Comparison of ENCODE assay signal across 8 cellular contexts in the genomic region with DNA sequence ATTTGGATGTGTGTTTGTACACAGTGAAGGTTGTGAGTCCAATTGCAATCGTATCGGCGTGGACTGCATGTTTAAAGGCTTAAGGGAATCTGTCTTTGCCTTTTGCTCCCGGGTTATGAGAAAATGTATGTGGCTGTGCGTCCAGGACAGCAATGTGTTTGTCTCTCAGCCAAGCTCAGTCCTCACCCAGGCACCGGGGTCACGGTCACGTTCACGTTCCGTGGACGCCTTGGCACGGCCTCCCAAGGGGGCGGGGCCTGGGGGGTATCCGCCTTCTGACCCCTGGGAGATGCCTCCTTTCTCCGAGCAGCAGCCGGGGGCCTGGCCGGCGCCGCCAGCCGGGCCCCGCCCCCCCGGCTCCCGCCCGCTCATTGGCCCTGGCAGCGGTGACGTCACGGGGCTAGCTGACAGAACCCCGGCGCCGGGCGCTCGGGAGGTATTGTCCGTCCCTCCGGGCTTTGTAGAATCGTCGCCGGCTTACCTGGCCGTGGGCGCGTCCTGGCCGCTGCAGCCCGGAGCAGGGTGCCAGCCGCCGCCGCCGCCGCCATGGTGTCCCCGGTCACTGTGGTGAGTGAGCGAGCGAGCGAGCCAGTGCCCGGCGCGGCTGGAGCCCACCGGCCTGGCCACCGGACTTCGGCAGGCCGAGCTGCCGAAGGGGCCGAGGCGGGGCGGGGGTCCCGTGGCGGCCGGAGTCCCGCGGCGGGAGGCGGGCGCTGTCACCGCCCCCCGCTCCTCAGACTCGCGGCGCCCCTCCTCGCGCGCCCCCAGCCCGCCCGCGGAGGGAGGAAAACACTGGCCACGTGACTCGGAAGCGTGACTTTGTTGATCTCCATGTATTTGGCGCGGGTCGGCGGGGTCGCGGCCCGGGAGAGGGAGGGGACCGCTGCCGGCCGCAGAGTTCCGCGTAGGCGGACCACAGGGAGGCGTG. TPM values are rescaled to one million over a fixed set of nuclear protein-coding genes. Genes with fewer than 3 reads are reported as not detected.
DNase-seq lines count a peak whose midpoint lies in the region; ATAC-seq and TF ChIP-seq lines count a peak whose summit lies in the region.

A gene with protein sequence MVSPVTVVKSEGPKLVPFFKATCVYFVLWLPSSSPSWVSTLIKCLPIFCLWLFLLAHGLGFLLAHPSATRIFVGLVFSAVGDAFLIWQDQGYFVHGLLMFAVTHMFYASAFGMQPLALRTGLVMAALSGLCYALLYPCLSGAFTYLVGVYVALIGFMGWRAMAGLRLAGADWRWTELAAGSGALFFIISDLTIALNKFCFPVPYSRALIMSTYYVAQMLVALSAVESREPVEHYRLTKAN (plus strand): TSS at position 439 of the 928 bp plus-strand sequence. CDS start 108 bp downstream, at position 547.

- H3K9me3 ChIP-seq in Karpas-422 (ENCODE audit: low read length): no peaks in the 10 kb centered on the region

- H3K9me3 Mint-ChIP-seq in natural killer cell: no peaks in the 10 kb centered on the region
- H3K9me3 Mint-ChIP-seq in stimulated activated naive B cell treated with anti-CD40 and anti-IgM and Interleukin-4, amounts not matched to agents 10 μg/mL and 1 μg/mL and 100 μg/mL, for 72 hours: no peaks in the 10 kb centered on the region

- H3K36me3 Mint-ChIP-seq in natural killer cell: no peaks in the 10 kb centered on the region
- peaks cover 0 to 2% of the 10 kb centered on the region in 2 donors for H3K36me3 Mint-ChIP-seq in stimulated activated naive B cell treated with anti-CD40 and anti-IgM and Interleukin-4, amounts not matched to agents 10 μg/mL and 1 μg/mL and 100 μg/mL, for 72 hours

- DNase-seq in DMS53 treated with DMSO at 0.1 percent for 48 hours (lab: John Stamatoyannopoulos, UW; ENCODE audit: unreplicated experiment) (peak; percentile 79), Karpas-422 (peak; percentile 85), RWPE1 (ENCODE audit: low spot score) (peak; percentile 88), fibroblast of peridontal ligament (ENCODE audit: extremely low read depth) (peak; percentile 57), natural killer cell (peak; percentile 95)
- DNase-seq in activated effector memory CD4-positive, alpha-beta T cell treated with Interleukin-2 at 50 U/mL for 16 hours: peak; percentile 87
- DNase-seq in stimulated activated naive B cell treated with anti-CD40 and anti-IgM and Interleukin-4, amounts not matched to agents 10 μg/mL and 1 μg/mL and 100 μg/mL, for 72 hours: peak; percentile 82

- peak; percentile 91 for ATAC-seq in GM21825 (IDR thresholded peaks at IDR 0.05; ENCODE audit: unreplicated experiment)
- peak; percentile 98 for ATAC-seq in natural killer cell
- peak; percentile 97 for ATAC-seq in stimulated activated naive B cell treated with anti-CD40 and anti-IgM and Interleukin-4, amounts not matched to agents 10 μg/mL and 1 μg/mL and 100 μg/mL, for 72 hours (replicated peaks)

- H3K36me3 ChIP-seq in Karpas-422 (ENCODE audit: insufficient read depth, low read length): no peaks in the 10 kb centered on the region

- peak within 1 kb of the TSS; percentile 72 for H3K4me3 ChIP-seq in Karpas-422 (ENCODE audit: low read length)

- H3K4me1 ChIP-seq in Karpas-422 (ENCODE audit: low read length): peaks cover 10% of the 10 kb centered on the region

- peak within 1 kb of the TSS; percentile 88 for H3K4me3 Mint-ChIP-seq in natural killer cell
- peak within 1 kb of the TSS; percentile 78 to 84 for H3K4me3 Mint-ChIP-seq in stimulated activated naive B cell treated with anti-CD40 and anti-IgM and Interleukin-4, amounts not matched to agents 10 μg/mL and 1 μg/mL and 100 μg/mL, for 72 hours

- peak within 1 kb of the TSS; percentile 85 to 87 for H3K27ac Mint-ChIP-seq in natural killer cell
- H3K27ac Mint-ChIP-seq in stimulated activated naive B cell treated with anti-CD40 and anti-IgM and Interleukin-4, amounts not matched to agents 10 μg/mL and 1 μg/mL and 100 μg/mL, for 72 hours: no peak within 1 kb of the TSS

- H3K79me2 ChIP-seq in Karpas-422 (ENCODE audit: low read length): no peaks in the 10 kb centered on the region

- no peaks in the 10 kb centered on the region for H4K20me1 ChIP-seq in Karpas-422 (ENCODE audit: insufficient read depth, low read depth, low read length)

- CTCF ChIA-PET in RWPE1 (lab: Yijun Ruan, JAX): interaction anchor here (0.6 kb wide), 1 partner anchor 63 kb away, joined by 4 read pairs; no protein-coding TSS in a partner anchor

- H3K9ac ChIP-seq in Karpas-422 (ENCODE audit: low read length): peak within 1 kb of the TSS; percentile 56

- H3K9me2 ChIP-seq in Karpas-422 (replicated peaks; ENCODE audit: insufficient read depth, low read length): no peaks in the 10 kb centered on the region

- peak within 1 kb of the TSS; percentile 65; the same call in 1 of the 2 replicates for H2AFZ ChIP-seq in Karpas-422 (ENCODE audit: low read length)

- peak within 1 kb of the TSS; percentile 70 for H3K4me2 ChIP-seq in Karpas-422 (ENCODE audit: low read depth, low read length, poor library complexity, severe bottlenecking)

- peaks cover 12 to 32% of the 10 kb centered on the region in 2 donors for H3K4me1 Mint-ChIP-seq in natural killer cell
- H3K4me1 Mint-ChIP-seq in stimulated activated naive B cell treated with anti-CD40 and anti-IgM and Interleukin-4, amounts not matched to agents 10 μg/mL and 1 μg/mL and 100 μg/mL, for 72 hours: peaks cover 17 to 21% of the 10 kb centered on the region in 2 donors

- H3K27ac ChIP-seq in Karpas-422 (ENCODE audit: low read length) (no peak within 1 kb of the TSS), RWPE1 (no peak within 1 kb of the TSS)

- POLR2A ChIA-PET in RWPE1 (lab: Yijun Ruan, JAX; ENCODE audit: low non-redundant PET): no interaction called here

- no peaks in the 10 kb centered on the region for H3K27me3 ChIP-seq in Karpas-422 (ENCODE audit: low read length)

- peaks cover 3 to 5% of the 10 kb centered on the region in 2 donors for H3K27me3 Mint-ChIP-seq in natural killer cell (ENCODE audit: low read depth in 2 of 2)
- peaks cover 17 to 20% of the 10 kb centered on the region in 2 donors for H3K27me3 Mint-ChIP-seq in stimulated activated naive B cell treated with anti-CD40 and anti-IgM and Interleukin-4, amounts not matched to agents 10 μg/mL and 1 μg/mL and 100 μg/mL, for 72 hours

- intact Hi-C loops in natural killer cell (cut with micrococcal nuclease): loop anchor here (1.0 kb wide), 1 partner anchor 64 kb away; the partner anchor contains the start of gene SPTY2D1

- no peak for TF ChIP-seq CTCF in RWPE1 (conservative IDR thresholded peaks at IDR 0.05; ENCODE audit: low read depth)
- no peak for TF ChIP-seq CTCF in natural killer cell (IDR thresholded peaks at IDR 0.05)

RNA-seq across cellular contexts. Expression of the gene that starts here (rescaled TPM):
- total RNA-seq in Karpas-422 (2014; rRNA removed; shearing (Covaris generic); ENCODE audit: low replicate concordance): 0.14 and 0.45 TPM in 2 replicates
- 1 to 10 TPM; 3.1 to 9.3 (median 9.0) TPM for total RNA-seq in natural killer cell

Comparison
In these comparisons a context has a peak if more than half of its experiments do, and no peak if none do; other contexts are left out.
1. Peak in DNase-seq, H3K4me3 ChIP-seq, H3K9ac ChIP-seq and H3K4me2 ChIP-seq in Karpas-422; RNA of the gene not detected or under 1 TPM.